In genomic region chr4:42570221-42570620, GRCh38 we compare ENCODE assay signal across 12 cellular contexts.
DNase-seq lines count a peak whose midpoint lies in the region; ATAC-seq and TF ChIP-seq lines count a peak whose summit lies in the region.
"Had no signal": no experiment of that assay in that cellular context is flagged by ENCODE, and none has a peak within 500 bp of the region (broad histone marks: within the 10 kb centered on the region; RNA-seq: fewer than 3 reads in every experiment).

No MANE protein-coding gene starts in this region.

- H3K9ac ChIP-seq in neural progenitor cell, result no peak overlapping the region

- H3K79me2 ChIP-seq in neural progenitor cell (ENCODE audit: low read depth), result no peaks in the 10 kb centered on the region

- H3K27me3 ChIP-seq in neural progenitor cell, result no peaks in the 10 kb centered on the region
- H3K27me3 ChIP-seq: SJCRH30 had no signal

- no peaks in the 10 kb centered on the region for H4K20me1 ChIP-seq in neural progenitor cell (ENCODE audit: low read depth)

- H3K27ac ChIP-seq in neural progenitor cell, result peak overlapping the region; percentile 69
- H3K27ac ChIP-seq: SJCRH30 had no signal

- no peaks in the 10 kb centered on the region for H3K36me3 ChIP-seq in neural progenitor cell
- H3K36me3 ChIP-seq: SJCRH30 had no signal

- no peaks in the 10 kb centered on the region for H3K27me3 Mint-ChIP-seq in natural killer cell treated with Interleukin-12 subunit alpha and Interleukin-12 subunit beta and Interleukin-15 and Interleukin-18, amount 100 ng/mL, for 72 hours
- no peaks in the 10 kb centered on the region for H3K27me3 Mint-ChIP-seq in natural killer cell (ENCODE audit: low read depth in 2 of 2)
- H3K27me3 Mint-ChIP-seq in neural progenitor cell (ENCODE audit: insufficient read depth, low read depth), result no peaks in the 10 kb centered on the region
- H3K27me3 Mint-ChIP-seq: activated CD4-positive, alpha-beta T cell treated with anti-CD3 and anti-CD28 coated beads, Interleukin-2, amount 10 ng/mL, durations not matched to agents 24 days and 14 days had no signal

- peak overlapping the region; percentile 21 for H2AFZ ChIP-seq in neural progenitor cell (replicated peaks)

- no peak overlapping the region for H3K4me3 Mint-ChIP-seq in natural killer cell treated with Interleukin-12 subunit alpha and Interleukin-12 subunit beta and Interleukin-15 and Interleukin-18, amount 100 ng/mL, for 72 hours
- H3K4me3 Mint-ChIP-seq in natural killer cell, result no peak overlapping the region
- no peak overlapping the region for H3K4me3 Mint-ChIP-seq in neural progenitor cell
- H3K4me3 Mint-ChIP-seq: activated CD4-positive, alpha-beta T cell treated with anti-CD3 and anti-CD28 coated beads, Interleukin-2, amount 10 ng/mL, durations not matched to agents 24 days and 14 days had no signal

- H3K9me3 Mint-ChIP-seq in natural killer cell treated with Interleukin-12 subunit alpha and Interleukin-12 subunit beta and Interleukin-15 and Interleukin-18, amount 100 ng/mL, for 72 hours, result no peaks in the 10 kb centered on the region
- H3K9me3 Mint-ChIP-seq in natural killer cell, result no peaks in the 10 kb centered on the region
- no peaks in the 10 kb centered on the region for H3K9me3 Mint-ChIP-seq in neural progenitor cell
- H3K9me3 Mint-ChIP-seq: activated CD4-positive, alpha-beta T cell treated with anti-CD3 and anti-CD28 coated beads, Interleukin-2, amount 10 ng/mL, durations not matched to agents 24 days and 14 days had no signal

- peak in 1 of 2 donors; percentile 48 for ATAC-seq in natural killer cell treated with Interleukin-12 subunit alpha and Interleukin-12 subunit beta and Interleukin-15 and Interleukin-18, amount 100 ng/mL, for 72 hours
- ATAC-seq in natural killer cell, result no peak
- ATAC-seq in HG02623 (IDR thresholded peaks at IDR 0.05; ENCODE audit: unreplicated experiment), result no peak
- ATAC-seq in HG02840 (IDR thresholded peaks at IDR 0.05; ENCODE audit: low FRiP score, unreplicated experiment), result no peak

- H3K27ac Mint-ChIP-seq in natural killer cell treated with Interleukin-12 subunit alpha and Interleukin-12 subunit beta and Interleukin-15 and Interleukin-18, amount 100 ng/mL, for 72 hours, result peak overlapping the region; percentile 5 to 16
- H3K27ac Mint-ChIP-seq in natural killer cell (no peak overlapping the region), neural progenitor cell (no peak overlapping the region)
- H3K27ac Mint-ChIP-seq: activated CD4-positive, alpha-beta T cell treated with anti-CD3 and anti-CD28 coated beads, Interleukin-2, amount 10 ng/mL, durations not matched to agents 24 days and 14 days had no signal

- no peak overlapping the region for H3K4me3 ChIP-seq in neural progenitor cell
- H3K4me3 ChIP-seq: SJCRH30 had no signal

- no peaks in the 10 kb centered on the region for H3K9me3 ChIP-seq in neural progenitor cell (ENCODE audit: low read depth)
- H3K9me3 ChIP-seq: SJCRH30 had no signal

- H3K36me3 Mint-ChIP-seq in natural killer cell treated with Interleukin-12 subunit alpha and Interleukin-12 subunit beta and Interleukin-15 and Interleukin-18, amount 100 ng/mL, for 72 hours, result no peaks in the 10 kb centered on the region
- no peaks in the 10 kb centered on the region for H3K36me3 Mint-ChIP-seq in natural killer cell
- no peaks in the 10 kb centered on the region for H3K36me3 Mint-ChIP-seq in neural progenitor cell

- TF ChIP-seq CTCF in natural killer cell (IDR thresholded peaks at IDR 0.05) (no peak), neural progenitor cell (IDR thresholded peaks at IDR 0.05) (no peak)

- H3K4me2 ChIP-seq in neural progenitor cell, result peak overlapping the region; percentile 71

- peaks cover 20% of the 10 kb centered on the region for H3K4me1 ChIP-seq in neural progenitor cell
- H3K4me1 ChIP-seq: SJCRH30 had no signal

- H3K4me1 Mint-ChIP-seq in natural killer cell treated with Interleukin-12 subunit alpha and Interleukin-12 subunit beta and Interleukin-15 and Interleukin-18, amount 100 ng/mL, for 72 hours (ENCODE audit: low read depth in 2 of 2), result no peaks in the 10 kb centered on the region
- H3K4me1 Mint-ChIP-seq in natural killer cell (no peaks in the 10 kb centered on the region), neural progenitor cell (peaks cover 8% of the 10 kb centered on the region)
- H3K4me1 Mint-ChIP-seq: activated CD4-positive, alpha-beta T cell treated with anti-CD3 and anti-CD28 coated beads, Interleukin-2, amount 10 ng/mL, durations not matched to agents 24 days and 14 days had no signal

- intact Hi-C loops in natural killer cell (cut with micrococcal nuclease), result no loop called here

- peaks cover 10% of the 10 kb centered on the region for H3F3A ChIP-seq in neural progenitor cell (ENCODE audit: low read depth)

- DNase-seq in natural killer cell treated with Interleukin-12 subunit alpha and Interleukin-12 subunit beta and Interleukin-15 and Interleukin-18, amount 100 ng/mL, for 72 hours (ENCODE audit: low spot score), result no peak
- no peak for DNase-seq in natural killer cell
- DNase-seq in fibroblast of gingiva (ENCODE audit: low read depth), result peak; percentile 15
- DNase-seq in neural progenitor cell (ENCODE audit: low spot score), result peak; percentile 78
- no peak for DNase-seq in DMS53 treated with DMSO at 0.1 percent for 48 hours (lab: John Stamatoyannopoulos, UW; ENCODE audit: unreplicated experiment)
- DNase-seq in SIG-M5 treated with dmso at 0.1 percent for 504 hours (lab: John Stamatoyannopoulos, UW; ENCODE audit: unreplicated experiment), result no peak
- DNase-seq: activated CD4-positive, alpha-beta T cell treated with anti-CD3 and anti-CD28 coated beads, Interleukin-2, amount 10 ng/mL, durations not matched to agents 24 days and 14 days; activated naive CD4-positive, alpha-beta T cell treated with Interleukin-2 at 50 U/mL for 16 hours; NCI-H524; SJCRH30 had no signal

Comparison
In these comparisons a context has a peak if more than half of its experiments do, and no peak if none do; other contexts are left out.
1. H3K27ac Mint-ChIP-seq: peak in natural killer cell treated with Interleukin-12 subunit alpha and Interleukin-12 subunit beta and Interleukin-15 and Interleukin-18, amount 100 ng/mL, for 72 hours (2 of 2); none in natural killer cell (0 of 2) and neural progenitor cell (single experiment).
2. DNase-seq: peak in fibroblast of gingiva (single experiment) and neural progenitor cell (single experiment); none in natural killer cell treated with Interleukin-12 subunit alpha and Interleukin-12 subunit beta and Interleukin-15 and Interleukin-18, amount 100 ng/mL, for 72 hours (single experiment), natural killer cell (single experiment), DMS53 treated with DMSO at 0.1 percent for 48 hours (single experiment) and SIG-M5 treated with dmso at 0.1 percent for 504 hours (single experiment).